Comparison of ENCODE assay signal across 10 cellular contexts in the genomic region with DNA sequence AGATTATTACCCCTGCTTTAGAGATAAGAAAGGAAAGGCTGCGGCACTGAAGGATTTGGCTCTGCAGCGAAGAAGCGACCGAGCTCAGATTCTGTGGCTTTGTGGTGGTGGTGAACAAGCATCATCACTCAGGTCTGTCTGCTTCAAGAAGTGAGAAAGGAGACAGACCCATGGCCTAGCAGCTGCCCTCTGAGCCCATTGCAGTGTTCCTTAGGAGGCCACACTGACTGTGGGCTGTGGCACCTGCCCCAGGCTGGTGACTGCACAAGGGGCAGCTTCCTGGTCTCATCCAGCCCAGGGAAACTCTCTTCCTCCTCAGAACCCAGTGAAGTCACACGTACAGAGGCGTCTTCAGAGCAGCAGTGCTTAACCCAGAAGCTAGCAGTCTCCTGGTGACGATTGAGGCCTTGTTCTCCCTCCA. TPM values are rescaled to one million over a fixed set of nuclear protein-coding genes. Genes with fewer than 3 reads are reported as not detected.
A peak's percentile ranks its signal among the peaks of the same experiment; 100 is the strongest.
DNase-seq lines count a peak whose midpoint lies in the region; ATAC-seq and TF ChIP-seq lines count a peak whose summit lies in the region.
"Had no signal": no experiment of that assay in that cellular context is flagged by ENCODE, and none has a peak within 500 bp of the region (broad histone marks: within the 10 kb centered on the region; RNA-seq: fewer than 3 reads in every experiment).

No MANE protein-coding gene starts in this region.

- peak overlapping the region; percentile 61 for H3K4me2 ChIP-seq in hepatocyte

- peaks cover 78% of the 10 kb centered on the region for H3K79me2 ChIP-seq in hepatocyte

- H3K9me3 ChIP-seq in hepatocyte (ENCODE audit: low read depth): no peaks in the 10 kb centered on the region
- no peaks in the 10 kb centered on the region for H3K9me3 ChIP-seq in SJCRH30 (replicated peaks)
- H3K9me3 ChIP-seq: heart left ventricle had no signal

- H4K20me1 ChIP-seq in hepatocyte (ENCODE audit: insufficient read depth, poor library complexity, severe bottlenecking): no peaks in the 10 kb centered on the region

- no peaks in the 10 kb centered on the region for H3K27me3 Mint-ChIP-seq in activated T-cell treated with anti-CD3 and anti-CD28 coated beads, Interleukin-2, amount 50 U/mL, for 72 hours (ENCODE audit: low read depth)

- H3K9me2 ChIP-seq in hepatocyte (replicated peaks; ENCODE audit: insufficient read depth): no peaks in the 10 kb centered on the region

- H3K4me3 Mint-ChIP-seq in activated T-cell treated with anti-CD3 and anti-CD28 coated beads, Interleukin-2, amount 50 U/mL, for 72 hours: peak overlapping the region; percentile 23 to 68

- H3K27ac ChIP-seq in hepatocyte: peak overlapping the region; percentile 95
- H3K27ac ChIP-seq in SJCRH30: no peak overlapping the region

- H3K9me3 Mint-ChIP-seq in activated T-cell treated with anti-CD3 and anti-CD28 coated beads, Interleukin-2, amount 50 U/mL, for 72 hours: no peaks in the 10 kb centered on the region

- peak; percentile 8 to 51 for ATAC-seq in activated T-cell treated with anti-CD3 and anti-CD28 coated beads, Interleukin-2, amount 50 U/mL, for 72 hours (replicated peaks in 1 of 2)
- ATAC-seq in stimulated activated naive CD8-positive, alpha-beta T cell treated with anti-CD3 and anti-CD28 coated beads, Interleukin-15, Interleukin-2, amounts not matched to agents 100 U/mL and 50 U/mL, for 24 hours: peak; percentile 14
- ATAC-seq in HG03460 (IDR thresholded peaks at IDR 0.05; ENCODE audit: unreplicated experiment) (no peak), HG02885 (IDR thresholded peaks at IDR 0.05; ENCODE audit: poor library complexity, unreplicated experiment) (no peak)

- no peak overlapping the region for H2AFZ ChIP-seq in hepatocyte

- no peaks in the 10 kb centered on the region for H3K36me3 Mint-ChIP-seq in activated T-cell treated with anti-CD3 and anti-CD28 coated beads, Interleukin-2, amount 50 U/mL, for 72 hours (ENCODE audit: insufficient read depth in 2 of 2)

- H3K36me3 ChIP-seq in hepatocyte (replicated peaks; ENCODE audit: insufficient read depth, low read depth): no peaks in the 10 kb centered on the region
- no peaks in the 10 kb centered on the region for H3K36me3 ChIP-seq in SJCRH30
- H3K36me3 ChIP-seq: heart left ventricle had no signal

- H3K27me3 ChIP-seq in hepatocyte (no peaks in the 10 kb centered on the region), SJCRH30 (no peaks in the 10 kb centered on the region)

- peak; percentile 26 to 34 for DNase-seq in Kasumi-1 (lab: John Stamatoyannopoulos, UW)
- DNase-seq in activated T-cell treated with anti-CD3 and anti-CD28 coated beads, Interleukin-2, amount 50 U/mL, for 72 hours: peak; percentile 38 to 69
- peak; percentile 48 for DNase-seq in hepatocyte (ENCODE audit: low spot score)
- DNase-seq in stimulated activated naive CD8-positive, alpha-beta T cell treated with anti-CD3 and anti-CD28 coated beads, Interleukin-15, Interleukin-2, amounts not matched to agents 100 U/mL and 50 U/mL, for 24 hours: peak; percentile 47
- no peak for DNase-seq in SJCRH30
- no peak for DNase-seq in activated CD4-positive, CD25-positive, alpha-beta regulatory T cell treated with anti-CD3 and anti-CD28 coated beads, Interleukin-2, amount 50 U/mL, for 72 hours
- DNase-seq: activated CD4-positive, CD25-positive, alpha-beta regulatory T cell had no signal

- no peak for TF ChIP-seq CTCF in hepatocyte (IDR thresholded peaks at IDR 0.05; ENCODE audit: poor library complexity)

- peaks cover 84% of the 10 kb centered on the region for H3K4me1 ChIP-seq in hepatocyte (ENCODE audit: insufficient read depth)
- peaks cover 52% of the 10 kb centered on the region for H3K4me1 ChIP-seq in SJCRH30

- H3K27ac Mint-ChIP-seq in activated T-cell treated with anti-CD3 and anti-CD28 coated beads, Interleukin-2, amount 50 U/mL, for 72 hours: no peak overlapping the region

- 37% methylated on average over 7 of the region's 7 CpGs for WGBS in hepatocyte (ENCODE audit: low lambda C conversion rate, missing lambda C conversion rate)

- H3K4me3 ChIP-seq in hepatocyte (no peak overlapping the region), SJCRH30 (no peak overlapping the region)

- H3K4me1 Mint-ChIP-seq in activated T-cell treated with anti-CD3 and anti-CD28 coated beads, Interleukin-2, amount 50 U/mL, for 72 hours (ENCODE audit: low read depth): peaks cover 62% of the 10 kb centered on the region

RNA-seq across cellular contexts. Expression of a gene that starts 22.3 kb away (rescaled TPM):
- 100 to 1,000 TPM in 1 of 2 donors, 10 to 100 TPM in 1; 87.3 to 127 TPM for total RNA-seq in activated T-cell treated with anti-CD3 and anti-CD28 coated beads, Interleukin-2, amount 50 U/mL, for 72 hours
- total RNA-seq in hepatocyte: 107 and 109 TPM in 2 replicates
- 113 and 122 TPM in 2 replicates for polyA plus RNA-seq in hepatocyte
- total RNA-seq in SJCRH30 (2014; rRNA removed; shearing (Covaris generic)): 87.6 and 90.4 TPM in 2 replicates

Comparison
In these comparisons a context has a peak if more than half of its experiments do, and no peak if none do; other contexts are left out.
1. DNase-seq: peak in Kasumi-1 (2 of 2), activated T-cell treated with anti-CD3 and anti-CD28 coated beads, Interleukin-2, amount 50 U/mL, for 72 hours (2 of 2), hepatocyte (single experiment) and stimulated activated naive CD8-positive, alpha-beta T cell treated with anti-CD3 and anti-CD28 coated beads, Interleukin-15, Interleukin-2, amounts not matched to agents 100 U/mL and 50 U/mL, for 24 hours (single experiment); none in SJCRH30 (0 of 2) and activated CD4-positive, CD25-positive, alpha-beta regulatory T cell treated with anti-CD3 and anti-CD28 coated beads, Interleukin-2, amount 50 U/mL, for 72 hours (single experiment).
2. ATAC-seq: peak in activated T-cell treated with anti-CD3 and anti-CD28 coated beads, Interleukin-2, amount 50 U/mL, for 72 hours (2 of 2) and stimulated activated naive CD8-positive, alpha-beta T cell treated with anti-CD3 and anti-CD28 coated beads, Interleukin-15, Interleukin-2, amounts not matched to agents 100 U/mL and 50 U/mL, for 24 hours (single experiment); none in HG03460 (single experiment) and HG02885 (single experiment).